In the genomic region with DNA sequence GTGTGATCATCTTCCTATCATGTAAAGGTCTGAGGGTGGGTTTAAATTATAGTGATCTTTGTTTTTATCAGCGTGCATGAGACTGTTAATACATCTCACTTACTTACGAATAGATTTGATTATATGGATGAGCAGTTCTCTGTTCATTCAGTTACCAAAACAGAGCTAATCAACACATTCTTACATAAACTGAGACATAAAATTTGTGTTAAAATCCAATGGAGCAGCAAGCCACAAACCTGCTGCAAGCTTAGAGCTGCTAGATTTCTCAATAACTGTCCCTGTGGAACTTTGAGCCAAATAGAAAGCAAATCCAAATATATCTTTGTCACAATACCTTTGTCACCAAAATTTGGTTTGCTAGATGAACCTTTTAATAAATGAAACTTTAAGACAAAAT, we compare ENCODE assay signal across 1 cellular context.
TF ChIP-seq lines count a peak whose summit lies in the region.

No MANE protein-coding gene starts in this region.

TF ChIP-seq in A549, 52 proteins besides CTCF, POLR2A, EP300 and RAD21 (continued from another document):
- TF ChIP-seq MAFK (IDR thresholded peaks at IDR 0.05; ENCODE audit: partially characterized antibody): no peak
- no peak for TF ChIP-seq PHF8 (IDR thresholded peaks at IDR 0.05; ENCODE audit: borderline replicate concordance, low read depth)
- TF ChIP-seq POLR2AphosphoS2 (conservative IDR thresholded peaks at IDR 0.05; ENCODE audit: low read length): no peak
- TF ChIP-seq TP53 (CRISPR knock-in tag; IDR thresholded peaks at IDR 0.05): no peak
- TF ChIP-seq MYC (IDR thresholded peaks at IDR 0.05; ENCODE audit: borderline replicate concordance, low read length): no peak
- no peak for TF ChIP-seq CHD2 (IDR thresholded peaks at IDR 0.05; ENCODE audit: low read length, partially characterized antibody)
- TF ChIP-seq TFCP2L1 (CRISPR knock-in tag; IDR thresholded peaks at IDR 0.05): no peak
- no peak for TF ChIP-seq CHD4 (IDR thresholded peaks at IDR 0.05; ENCODE audit: borderline replicate concordance)
- TF ChIP-seq JUN (IDR thresholded peaks at IDR 0.05): no peak
- no peak for TF ChIP-seq RNF2 (IDR thresholded peaks at IDR 0.05; ENCODE audit: borderline replicate concordance, low read depth)
- no peak for TF ChIP-seq HEYL (CRISPR knock-in tag; IDR thresholded peaks at IDR 0.05)
- no peak for TF ChIP-seq BCL3 (IDR thresholded peaks at IDR 0.05)
- no peak for TF ChIP-seq EHMT2 (IDR thresholded peaks at IDR 0.05; ENCODE audit: low read depth)
- no peak for TF ChIP-seq HMGXB4 (CRISPR knock-in tag; IDR thresholded peaks at IDR 0.05; ENCODE audit: borderline replicate concordance)
- TF ChIP-seq FOSB (CRISPR knock-in tag; IDR thresholded peaks at IDR 0.05): no peak
- TF ChIP-seq FOSL2 (IDR thresholded peaks at IDR 0.05): no peak
- no peak for TF ChIP-seq FOSL2 (CRISPR knock-in tag; IDR thresholded peaks at IDR 0.05)
